ENCODE assay signal across 18 cellular contexts in the genomic region with DNA sequence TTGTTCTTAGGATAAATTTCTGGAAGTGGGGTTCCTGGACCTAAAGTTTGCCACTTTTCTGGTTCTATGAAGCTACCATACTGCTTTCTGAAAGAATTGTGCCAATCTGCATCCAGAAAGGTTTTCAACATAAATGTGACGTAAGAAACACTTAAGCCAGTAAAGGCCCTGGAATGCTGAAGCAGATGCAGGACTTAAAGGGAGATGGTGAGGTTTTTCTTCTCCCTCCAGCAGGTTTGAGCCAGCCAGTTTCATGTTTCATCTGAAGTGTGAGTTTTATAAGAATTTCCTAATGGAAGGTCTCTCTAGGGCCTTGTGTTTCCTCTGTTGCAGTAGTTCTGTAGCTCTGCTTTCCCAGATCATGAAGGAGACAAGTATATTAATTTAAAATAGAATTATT.
"Had no signal": no experiment of that assay in that cellular context is flagged by ENCODE, and none has a peak within 500 bp of the region (broad histone marks: within the 10 kb centered on the region; RNA-seq: fewer than 3 reads in every experiment).

No MANE protein-coding gene starts in this region.

- H3K36me3 ChIP-seq: ovary had no signal

- H3K4me3 Mint-ChIP-seq: activated naive CD4-positive, alpha-beta T cell treated with anti-CD3 and anti-CD28 coated beads, Interleukin-2, amount 50 U/mL, for 24 hours; activated T-cell treated with anti-CD3 and anti-CD28 coated beads, Interleukin-2, amount 50 U/mL, for 4 hours; neural crest cell; stimulated activated effector memory CD8-positive, alpha-beta T cell treated with anti-CD3 and anti-CD28 coated beads, Interleukin-12 subunit alpha, Interleukin-12 subunit beta, amount 100 ng/mL, for 72 hours had no signal

- H3K9me3 ChIP-seq: colonic mucosa, heart left ventricle, ovary, sigmoid colon, tibial artery had no signal

- DNase-seq: activated CD4-positive, alpha-beta T cell treated with anti-CD3 and anti-CD28 coated beads, Interleukin-2, amount 50 U/mL, for 1 hour; activated CD4-positive, CD25-positive, alpha-beta regulatory T cell; activated effector memory CD4-positive, alpha-beta T cell treated with anti-CD3 and anti-CD28 coated beads, Interleukin-2, amount 50 U/mL, for 16 hours; activated T-cell treated with anti-CD3 and anti-CD28 coated beads, Interleukin-2, amount 50 U/mL, for 4 hours; amniotic stem cell; caudate nucleus; colonic mucosa; heart left ventricle; left cardiac atrium; ovary; sigmoid colon; T-helper 2 cell; tibial artery had no signal

- H3K4me1 ChIP-seq: colonic mucosa had no signal

- H3K27ac Mint-ChIP-seq: activated naive CD4-positive, alpha-beta T cell treated with anti-CD3 and anti-CD28 coated beads, Interleukin-2, amount 50 U/mL, for 24 hours; stimulated activated effector memory CD8-positive, alpha-beta T cell treated with anti-CD3 and anti-CD28 coated beads, Interleukin-12 subunit alpha, Interleukin-12 subunit beta, amount 100 ng/mL, for 72 hours had no signal

- ATAC-seq: activated T-cell treated with anti-CD3 and anti-CD28 coated beads, Interleukin-2, amount 50 U/mL, for 4 hours; esophagus mucosa; heart left ventricle; left cardiac atrium had no signal

- H3K27me3 Mint-ChIP-seq: activated naive CD4-positive, alpha-beta T cell treated with anti-CD3 and anti-CD28 coated beads, Interleukin-2, amount 50 U/mL, for 24 hours had no signal

- H3K27me3 ChIP-seq: colonic mucosa, heart left ventricle, ovary, sigmoid colon, tibial artery had no signal

- H3K9me3 Mint-ChIP-seq: activated naive CD4-positive, alpha-beta T cell treated with anti-CD3 and anti-CD28 coated beads, Interleukin-2, amount 50 U/mL, for 24 hours; activated T-cell treated with anti-CD3 and anti-CD28 coated beads, Interleukin-2, amount 50 U/mL, for 4 hours; neural crest cell; stimulated activated effector memory CD8-positive, alpha-beta T cell treated with anti-CD3 and anti-CD28 coated beads, Interleukin-12 subunit alpha, Interleukin-12 subunit beta, amount 100 ng/mL, for 72 hours had no signal

- H3K4me3 ChIP-seq: colonic mucosa, heart left ventricle, lung, ovary, sigmoid colon, tibial artery had no signal

- H3K36me3 Mint-ChIP-seq: activated naive CD4-positive, alpha-beta T cell treated with anti-CD3 and anti-CD28 coated beads, Interleukin-2, amount 50 U/mL, for 24 hours had no signal

- H3K27ac ChIP-seq: colonic mucosa, heart left ventricle, ovary, sigmoid colon, tibial artery had no signal
